1 cellular context compared by ENCODE assay signal in the genomic region with DNA sequence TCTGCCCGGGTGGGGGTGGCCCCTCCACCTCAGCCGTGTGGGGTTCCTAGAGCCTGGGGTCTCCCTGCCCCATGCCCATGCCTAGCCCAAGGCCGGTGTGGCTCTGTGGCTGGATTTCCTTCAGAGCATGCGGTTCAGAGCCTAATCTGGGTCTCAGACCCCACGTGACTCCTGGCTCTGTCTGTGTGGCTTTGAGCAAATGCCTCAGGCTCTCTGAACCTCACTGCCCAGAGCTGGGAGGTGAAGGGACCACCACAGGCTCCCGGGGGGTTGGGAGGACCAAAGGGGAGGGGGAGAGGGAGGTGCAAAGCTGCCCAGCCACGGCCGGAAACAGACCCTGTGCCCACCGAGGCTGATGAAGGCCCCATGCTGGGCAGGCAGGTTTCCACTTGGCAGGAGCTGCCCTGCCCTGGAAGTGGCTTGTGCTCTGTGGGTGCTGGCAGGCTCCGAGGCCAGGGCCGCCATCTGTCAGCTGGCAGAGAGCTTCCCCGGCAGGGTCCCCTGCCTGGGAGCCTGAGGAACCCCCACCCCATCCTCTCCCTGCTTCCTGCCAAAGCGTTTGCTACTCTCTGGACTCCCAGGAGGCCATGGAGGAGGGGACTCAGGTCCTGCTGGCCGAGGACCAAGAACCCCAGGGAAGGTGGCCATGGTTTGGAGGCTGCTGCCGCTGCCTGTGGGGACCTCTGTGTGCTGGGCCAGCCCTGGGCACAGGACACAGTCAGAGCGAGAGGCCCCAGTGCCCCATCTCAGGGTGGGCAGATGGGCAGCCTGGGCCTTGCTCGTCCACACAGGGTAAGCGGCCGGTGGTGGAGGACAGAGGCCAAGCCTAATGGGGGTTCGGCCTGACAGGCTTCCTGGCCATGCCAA.
A peak's percentile ranks its signal among the peaks of the same experiment; 100 is the strongest.
TF ChIP-seq lines count a peak whose summit lies in the region.

No MANE protein-coding gene starts in this region.

TF ChIP-seq in HepG2, 621 proteins besides CTCF, POLR2A, EP300 and RAD21 (continues in another document):
- TF ChIP-seq, protein P1, sequence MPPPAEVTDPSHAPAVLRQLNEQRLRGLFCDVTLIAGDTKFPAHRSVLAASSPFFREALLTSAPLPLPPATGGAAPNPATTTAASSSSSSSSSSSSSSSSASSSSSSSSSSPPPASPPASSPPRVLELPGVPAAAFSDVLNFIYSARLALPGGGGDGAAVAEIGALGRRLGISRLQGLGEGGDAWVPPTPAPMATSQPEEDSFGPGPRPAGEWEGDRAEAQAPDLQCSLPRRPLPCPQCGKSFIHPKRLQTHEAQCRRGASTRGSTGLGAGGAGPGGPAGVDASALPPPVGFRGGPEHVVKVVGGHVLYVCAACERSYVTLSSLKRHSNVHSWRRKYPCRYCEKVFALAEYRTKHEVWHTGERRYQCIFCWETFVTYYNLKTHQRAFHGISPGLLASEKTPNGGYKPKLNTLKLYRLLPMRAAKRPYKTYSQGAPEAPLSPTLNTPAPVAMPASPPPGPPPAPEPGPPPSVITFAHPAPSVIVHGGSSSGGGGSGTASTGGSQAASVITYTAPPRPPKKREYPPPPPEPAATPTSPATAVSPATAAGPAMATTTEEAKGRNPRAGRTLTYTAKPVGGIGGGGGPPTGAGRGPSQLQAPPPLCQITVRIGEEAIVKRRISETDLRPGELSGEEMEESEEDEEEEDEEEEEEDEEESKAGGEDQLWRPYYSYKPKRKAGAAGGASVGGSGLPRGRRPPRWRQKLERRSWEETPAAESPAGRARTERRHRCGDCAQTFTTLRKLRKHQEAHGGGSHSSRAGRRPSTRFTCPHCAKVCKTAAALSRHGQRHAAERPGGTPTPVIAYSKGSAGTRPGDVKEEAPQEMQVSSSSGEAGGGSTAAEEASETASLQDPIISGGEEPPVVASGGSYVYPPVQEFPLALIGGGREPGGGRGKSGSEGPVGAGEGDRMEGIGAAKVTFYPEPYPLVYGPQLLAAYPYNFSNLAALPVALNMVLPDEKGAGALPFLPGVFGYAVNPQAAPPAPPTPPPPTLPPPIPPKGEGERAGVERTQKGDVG (CRISPR knock-in tag; IDR thresholded peaks at IDR 0.05; ENCODE audit: borderline replicate concordance), result no peak
- TF ChIP-seq AGO1 (IDR thresholded peaks at IDR 0.05; ENCODE audit: low read depth, low read length, poor library complexity, severe bottlenecking), result peak; percentile 29
- TF ChIP-seq ZMAT3 (CRISPR knock-in tag; conservative IDR thresholded peaks at IDR 0.05), result no peak
- TF ChIP-seq, protein P2, sequence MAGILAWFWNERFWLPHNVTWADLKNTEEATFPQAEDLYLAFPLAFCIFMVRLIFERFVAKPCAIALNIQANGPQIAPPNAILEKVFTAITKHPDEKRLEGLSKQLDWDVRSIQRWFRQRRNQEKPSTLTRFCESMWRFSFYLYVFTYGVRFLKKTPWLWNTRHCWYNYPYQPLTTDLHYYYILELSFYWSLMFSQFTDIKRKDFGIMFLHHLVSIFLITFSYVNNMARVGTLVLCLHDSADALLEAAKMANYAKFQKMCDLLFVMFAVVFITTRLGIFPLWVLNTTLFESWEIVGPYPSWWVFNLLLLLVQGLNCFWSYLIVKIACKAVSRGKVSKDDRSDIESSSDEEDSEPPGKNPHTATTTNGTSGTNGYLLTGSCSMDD (CRISPR knock-in tag; IDR thresholded peaks at IDR 0.05), result no peak
- no peak for TF ChIP-seq ZNF75D (CRISPR knock-in tag; IDR thresholded peaks at IDR 0.05; ENCODE audit: borderline replicate concordance)
- TF ChIP-seq, protein P3, sequence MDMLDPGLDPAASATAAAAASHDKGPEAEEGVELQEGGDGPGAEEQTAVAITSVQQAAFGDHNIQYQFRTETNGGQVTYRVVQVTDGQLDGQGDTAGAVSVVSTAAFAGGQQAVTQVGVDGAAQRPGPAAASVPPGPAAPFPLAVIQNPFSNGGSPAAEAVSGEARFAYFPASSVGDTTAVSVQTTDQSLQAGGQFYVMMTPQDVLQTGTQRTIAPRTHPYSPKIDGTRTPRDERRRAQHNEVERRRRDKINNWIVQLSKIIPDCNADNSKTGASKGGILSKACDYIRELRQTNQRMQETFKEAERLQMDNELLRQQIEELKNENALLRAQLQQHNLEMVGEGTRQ (IDR thresholded peaks at IDR 0.05; ENCODE audit: low read depth, low read length), result peak; percentile 50; the same call in 1 of the 2 replicates
- TF ChIP-seq, protein P3 (CRISPR knock-in tag; IDR thresholded peaks at IDR 0.05; ENCODE audit: borderline replicate concordance), result no peak; the same call in 1 of the 2 replicates
- no peak for TF ChIP-seq ZBTB7B (CRISPR knock-in tag; IDR thresholded peaks at IDR 0.05)
- TF ChIP-seq FLYWCH1 (CRISPR knock-in tag; IDR thresholded peaks at IDR 0.05), result no peak
- no peak for TF ChIP-seq ESRRA (CRISPR knock-in tag; IDR thresholded peaks at IDR 0.05; ENCODE audit: low read depth)
- peak; percentile 95 for TF ChIP-seq ZNF768 (CRISPR knock-in tag; IDR thresholded peaks at IDR 0.05)
- TF ChIP-seq, protein P4, sequence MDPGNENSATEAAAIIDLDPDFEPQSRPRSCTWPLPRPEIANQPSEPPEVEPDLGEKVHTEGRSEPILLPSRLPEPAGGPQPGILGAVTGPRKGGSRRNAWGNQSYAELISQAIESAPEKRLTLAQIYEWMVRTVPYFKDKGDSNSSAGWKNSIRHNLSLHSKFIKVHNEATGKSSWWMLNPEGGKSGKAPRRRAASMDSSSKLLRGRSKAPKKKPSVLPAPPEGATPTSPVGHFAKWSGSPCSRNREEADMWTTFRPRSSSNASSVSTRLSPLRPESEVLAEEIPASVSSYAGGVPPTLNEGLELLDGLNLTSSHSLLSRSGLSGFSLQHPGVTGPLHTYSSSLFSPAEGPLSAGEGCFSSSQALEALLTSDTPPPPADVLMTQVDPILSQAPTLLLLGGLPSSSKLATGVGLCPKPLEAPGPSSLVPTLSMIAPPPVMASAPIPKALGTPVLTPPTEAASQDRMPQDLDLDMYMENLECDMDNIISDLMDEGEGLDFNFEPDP (CRISPR knock-in tag; conservative IDR thresholded peaks at IDR 0.05), result no peak
- TF ChIP-seq STAT5B (CRISPR knock-in tag; IDR thresholded peaks at IDR 0.05), result no peak
- TF ChIP-seq, protein P5, sequence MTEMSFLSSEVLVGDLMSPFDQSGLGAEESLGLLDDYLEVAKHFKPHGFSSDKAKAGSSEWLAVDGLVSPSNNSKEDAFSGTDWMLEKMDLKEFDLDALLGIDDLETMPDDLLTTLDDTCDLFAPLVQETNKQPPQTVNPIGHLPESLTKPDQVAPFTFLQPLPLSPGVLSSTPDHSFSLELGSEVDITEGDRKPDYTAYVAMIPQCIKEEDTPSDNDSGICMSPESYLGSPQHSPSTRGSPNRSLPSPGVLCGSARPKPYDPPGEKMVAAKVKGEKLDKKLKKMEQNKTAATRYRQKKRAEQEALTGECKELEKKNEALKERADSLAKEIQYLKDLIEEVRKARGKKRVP (CRISPR knock-in tag; IDR thresholded peaks at IDR 0.05), result no peak
- TF ChIP-seq, protein P6, sequence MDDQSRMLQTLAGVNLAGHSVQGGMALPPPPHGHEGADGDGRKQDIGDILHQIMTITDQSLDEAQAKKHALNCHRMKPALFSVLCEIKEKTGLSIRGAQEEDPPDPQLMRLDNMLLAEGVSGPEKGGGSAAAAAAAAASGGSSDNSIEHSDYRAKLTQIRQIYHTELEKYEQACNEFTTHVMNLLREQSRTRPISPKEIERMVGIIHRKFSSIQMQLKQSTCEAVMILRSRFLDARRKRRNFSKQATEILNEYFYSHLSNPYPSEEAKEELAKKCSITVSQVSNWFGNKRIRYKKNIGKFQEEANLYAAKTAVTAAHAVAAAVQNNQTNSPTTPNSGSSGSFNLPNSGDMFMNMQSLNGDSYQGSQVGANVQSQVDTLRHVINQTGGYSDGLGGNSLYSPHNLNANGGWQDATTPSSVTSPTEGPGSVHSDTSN (CRISPR knock-in tag; IDR thresholded peaks at IDR 0.05; ENCODE audit: borderline replicate concordance), result no peak
- TF ChIP-seq, protein P7, sequence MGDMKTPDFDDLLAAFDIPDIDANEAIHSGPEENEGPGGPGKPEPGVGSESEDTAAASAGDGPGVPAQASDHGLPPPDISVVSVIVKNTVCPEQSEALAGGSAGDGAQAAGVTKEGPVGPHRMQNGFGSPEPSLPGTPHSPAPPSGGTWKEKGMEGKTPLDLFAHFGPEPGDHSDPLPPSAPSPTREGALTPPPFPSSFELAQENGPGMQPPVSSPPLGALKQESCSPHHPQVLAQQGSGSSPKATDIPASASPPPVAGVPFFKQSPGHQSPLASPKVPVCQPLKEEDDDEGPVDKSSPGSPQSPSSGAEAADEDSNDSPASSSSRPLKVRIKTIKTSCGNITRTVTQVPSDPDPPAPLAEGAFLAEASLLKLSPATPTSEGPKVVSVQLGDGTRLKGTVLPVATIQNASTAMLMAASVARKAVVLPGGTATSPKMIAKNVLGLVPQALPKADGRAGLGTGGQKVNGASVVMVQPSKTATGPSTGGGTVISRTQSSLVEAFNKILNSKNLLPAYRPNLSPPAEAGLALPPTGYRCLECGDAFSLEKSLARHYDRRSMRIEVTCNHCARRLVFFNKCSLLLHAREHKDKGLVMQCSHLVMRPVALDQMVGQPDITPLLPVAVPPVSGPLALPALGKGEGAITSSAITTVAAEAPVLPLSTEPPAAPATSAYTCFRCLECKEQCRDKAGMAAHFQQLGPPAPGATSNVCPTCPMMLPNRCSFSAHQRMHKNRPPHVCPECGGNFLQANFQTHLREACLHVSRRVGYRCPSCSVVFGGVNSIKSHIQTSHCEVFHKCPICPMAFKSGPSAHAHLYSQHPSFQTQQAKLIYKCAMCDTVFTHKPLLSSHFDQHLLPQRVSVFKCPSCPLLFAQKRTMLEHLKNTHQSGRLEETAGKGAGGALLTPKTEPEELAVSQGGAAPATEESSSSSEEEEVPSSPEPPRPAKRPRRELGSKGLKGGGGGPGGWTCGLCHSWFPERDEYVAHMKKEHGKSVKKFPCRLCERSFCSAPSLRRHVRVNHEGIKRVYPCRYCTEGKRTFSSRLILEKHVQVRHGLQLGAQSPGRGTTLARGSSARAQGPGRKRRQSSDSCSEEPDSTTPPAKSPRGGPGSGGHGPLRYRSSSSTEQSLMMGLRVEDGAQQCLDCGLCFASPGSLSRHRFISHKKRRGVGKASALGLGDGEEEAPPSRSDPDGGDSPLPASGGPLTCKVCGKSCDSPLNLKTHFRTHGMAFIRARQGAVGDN (CRISPR knock-in tag; IDR thresholded peaks at IDR 0.05), result peak; percentile 18; the same call in 1 of the 2 replicates
- TF ChIP-seq ZNF382 (CRISPR knock-in tag; IDR thresholded peaks at IDR 0.05; ENCODE audit: borderline replicate concordance), result no peak
- TF ChIP-seq, protein P8, sequence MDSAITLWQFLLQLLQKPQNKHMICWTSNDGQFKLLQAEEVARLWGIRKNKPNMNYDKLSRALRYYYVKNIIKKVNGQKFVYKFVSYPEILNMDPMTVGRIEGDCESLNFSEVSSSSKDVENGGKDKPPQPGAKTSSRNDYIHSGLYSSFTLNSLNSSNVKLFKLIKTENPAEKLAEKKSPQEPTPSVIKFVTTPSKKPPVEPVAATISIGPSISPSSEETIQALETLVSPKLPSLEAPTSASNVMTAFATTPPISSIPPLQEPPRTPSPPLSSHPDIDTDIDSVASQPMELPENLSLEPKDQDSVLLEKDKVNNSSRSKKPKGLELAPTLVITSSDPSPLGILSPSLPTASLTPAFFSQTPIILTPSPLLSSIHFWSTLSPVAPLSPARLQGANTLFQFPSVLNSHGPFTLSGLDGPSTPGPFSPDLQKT (CRISPR knock-in tag; IDR thresholded peaks at IDR 0.05; ENCODE audit: borderline replicate concordance), result no peak
- no peak for TF ChIP-seq ZNF878 (CRISPR knock-in tag; IDR thresholded peaks at IDR 0.05)
- TF ChIP-seq LCORL (IDR thresholded peaks at IDR 0.05), result no peak
- TF ChIP-seq LCORL (CRISPR knock-in tag; IDR thresholded peaks at IDR 0.05), result no peak
- TF ChIP-seq, protein P9, sequence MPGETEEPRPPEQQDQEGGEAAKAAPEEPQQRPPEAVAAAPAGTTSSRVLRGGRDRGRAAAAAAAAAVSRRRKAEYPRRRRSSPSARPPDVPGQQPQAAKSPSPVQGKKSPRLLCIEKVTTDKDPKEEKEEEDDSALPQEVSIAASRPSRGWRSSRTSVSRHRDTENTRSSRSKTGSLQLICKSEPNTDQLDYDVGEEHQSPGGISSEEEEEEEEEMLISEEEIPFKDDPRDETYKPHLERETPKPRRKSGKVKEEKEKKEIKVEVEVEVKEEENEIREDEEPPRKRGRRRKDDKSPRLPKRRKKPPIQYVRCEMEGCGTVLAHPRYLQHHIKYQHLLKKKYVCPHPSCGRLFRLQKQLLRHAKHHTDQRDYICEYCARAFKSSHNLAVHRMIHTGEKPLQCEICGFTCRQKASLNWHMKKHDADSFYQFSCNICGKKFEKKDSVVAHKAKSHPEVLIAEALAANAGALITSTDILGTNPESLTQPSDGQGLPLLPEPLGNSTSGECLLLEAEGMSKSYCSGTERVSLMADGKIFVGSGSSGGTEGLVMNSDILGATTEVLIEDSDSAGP (CRISPR knock-in tag; IDR thresholded peaks at IDR 0.05; ENCODE audit: borderline replicate concordance), result 0 out of 2 replicates have a peak, but pooled peaks have one; percentile 5
- no peak for TF ChIP-seq U2AF1 (optimal IDR thresholded peaks at IDR 0.05; ENCODE audit: low read depth, low read length)
- no peak for TF ChIP-seq ZNF550 (CRISPR knock-in tag; IDR thresholded peaks at IDR 0.05; ENCODE audit: borderline replicate concordance)
- TF ChIP-seq AGO2 (optimal IDR thresholded peaks at IDR 0.05; ENCODE audit: low read depth, low read length), result no peak
- TF ChIP-seq, protein P10, sequence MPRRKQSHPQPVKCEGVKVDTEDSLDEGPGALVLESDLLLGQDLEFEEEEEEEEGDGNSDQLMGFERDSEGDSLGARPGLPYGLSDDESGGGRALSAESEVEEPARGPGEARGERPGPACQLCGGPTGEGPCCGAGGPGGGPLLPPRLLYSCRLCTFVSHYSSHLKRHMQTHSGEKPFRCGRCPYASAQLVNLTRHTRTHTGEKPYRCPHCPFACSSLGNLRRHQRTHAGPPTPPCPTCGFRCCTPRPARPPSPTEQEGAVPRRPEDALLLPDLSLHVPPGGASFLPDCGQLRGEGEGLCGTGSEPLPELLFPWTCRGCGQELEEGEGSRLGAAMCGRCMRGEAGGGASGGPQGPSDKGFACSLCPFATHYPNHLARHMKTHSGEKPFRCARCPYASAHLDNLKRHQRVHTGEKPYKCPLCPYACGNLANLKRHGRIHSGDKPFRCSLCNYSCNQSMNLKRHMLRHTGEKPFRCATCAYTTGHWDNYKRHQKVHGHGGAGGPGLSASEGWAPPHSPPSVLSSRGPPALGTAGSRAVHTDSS (CRISPR knock-in tag; conservative IDR thresholded peaks at IDR 0.05), result no peak
- no peak for TF ChIP-seq GTF2F1 (IDR thresholded peaks at IDR 0.05; ENCODE audit: low read length)
- no peak for TF ChIP-seq ZSCAN31 (CRISPR knock-in tag; IDR thresholded peaks at IDR 0.05; ENCODE audit: low read depth)
- no peak for TF ChIP-seq JDP2 (CRISPR knock-in tag; IDR thresholded peaks at IDR 0.05; ENCODE audit: borderline replicate concordance)
- TF ChIP-seq ZMYM3 (CRISPR knock-in tag; IDR thresholded peaks at IDR 0.05), result no peak
- 0 out of 2 replicates have a peak, but pooled peaks have one; percentile 45 for TF ChIP-seq MEIS1 (CRISPR knock-in tag; IDR thresholded peaks at IDR 0.05; ENCODE audit: borderline replicate concordance)
- TF ChIP-seq HNRNPL (IDR thresholded peaks at IDR 0.05; ENCODE audit: low read depth, low read length), result 0 out of 2 replicates have a peak, but pooled peaks have one; percentile 73
